ENCODE assay signal across 1 cellular context in the genomic region with DNA sequence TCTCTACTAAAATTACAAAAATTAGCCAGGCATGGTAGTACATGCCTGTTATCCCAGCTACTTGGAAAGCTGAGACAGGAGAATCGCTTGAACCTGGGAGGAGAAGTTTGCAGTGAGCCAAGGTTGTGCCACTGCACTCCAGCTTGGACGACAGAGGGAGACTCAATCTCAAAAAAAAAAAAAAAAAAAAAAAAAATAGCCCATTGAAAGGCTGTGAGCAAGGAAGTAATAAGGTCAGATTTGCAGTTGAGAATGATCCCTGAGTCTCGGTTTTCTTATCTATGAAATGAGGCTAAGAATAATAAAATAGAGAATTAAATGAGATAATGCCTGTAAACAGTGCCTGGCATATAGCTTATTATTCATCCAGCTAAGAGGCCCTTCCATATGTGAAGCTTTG.
TF ChIP-seq lines count a peak whose summit lies in the region.

No MANE protein-coding gene starts in this region.

TF ChIP-seq in HCT116, 20 proteins besides CTCF, POLR2A, EP300 and RAD21 (continued from another document):
- TF ChIP-seq, protein P1, sequence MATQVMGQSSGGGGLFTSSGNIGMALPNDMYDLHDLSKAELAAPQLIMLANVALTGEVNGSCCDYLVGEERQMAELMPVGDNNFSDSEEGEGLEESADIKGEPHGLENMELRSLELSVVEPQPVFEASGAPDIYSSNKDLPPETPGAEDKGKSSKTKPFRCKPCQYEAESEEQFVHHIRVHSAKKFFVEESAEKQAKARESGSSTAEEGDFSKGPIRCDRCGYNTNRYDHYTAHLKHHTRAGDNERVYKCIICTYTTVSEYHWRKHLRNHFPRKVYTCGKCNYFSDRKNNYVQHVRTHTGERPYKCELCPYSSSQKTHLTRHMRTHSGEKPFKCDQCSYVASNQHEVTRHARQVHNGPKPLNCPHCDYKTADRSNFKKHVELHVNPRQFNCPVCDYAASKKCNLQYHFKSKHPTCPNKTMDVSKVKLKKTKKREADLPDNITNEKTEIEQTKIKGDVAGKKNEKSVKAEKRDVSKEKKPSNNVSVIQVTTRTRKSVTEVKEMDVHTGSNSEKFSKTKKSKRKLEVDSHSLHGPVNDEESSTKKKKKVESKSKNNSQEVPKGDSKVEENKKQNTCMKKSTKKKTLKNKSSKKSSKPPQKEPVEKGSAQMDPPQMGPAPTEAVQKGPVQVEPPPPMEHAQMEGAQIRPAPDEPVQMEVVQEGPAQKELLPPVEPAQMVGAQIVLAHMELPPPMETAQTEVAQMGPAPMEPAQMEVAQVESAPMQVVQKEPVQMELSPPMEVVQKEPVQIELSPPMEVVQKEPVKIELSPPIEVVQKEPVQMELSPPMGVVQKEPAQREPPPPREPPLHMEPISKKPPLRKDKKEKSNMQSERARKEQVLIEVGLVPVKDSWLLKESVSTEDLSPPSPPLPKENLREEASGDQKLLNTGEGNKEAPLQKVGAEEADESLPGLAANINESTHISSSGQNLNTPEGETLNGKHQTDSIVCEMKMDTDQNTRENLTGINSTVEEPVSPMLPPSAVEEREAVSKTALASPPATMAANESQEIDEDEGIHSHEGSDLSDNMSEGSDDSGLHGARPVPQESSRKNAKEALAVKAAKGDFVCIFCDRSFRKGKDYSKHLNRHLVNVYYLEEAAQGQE (IDR thresholded peaks at IDR 0.05; ENCODE audit: low read depth): no peak
- TF ChIP-seq, protein P2, sequence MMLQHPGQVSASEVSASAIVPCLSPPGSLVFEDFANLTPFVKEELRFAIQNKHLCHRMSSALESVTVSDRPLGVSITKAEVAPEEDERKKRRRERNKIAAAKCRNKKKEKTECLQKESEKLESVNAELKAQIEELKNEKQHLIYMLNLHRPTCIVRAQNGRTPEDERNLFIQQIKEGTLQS (IDR thresholded peaks at IDR 0.05): no peak
- TF ChIP-seq POLR2AphosphoS5 (IDR thresholded peaks at IDR 0.05; ENCODE audit: low read depth, low read length) (no peak), ZNF274 (IDR thresholded peaks at IDR 0.05; ENCODE audit: low read depth, low read length) (no peak), EZH2 (IDR thresholded peaks at IDR 0.05) (no peak), FOSL1 (IDR thresholded peaks at IDR 0.05; ENCODE audit: low read depth) (no peak), YY1 (IDR thresholded peaks at IDR 0.05; ENCODE audit: extremely low read depth, insufficient replicate concordance, low read depth, low read length) (no peak), SRF (IDR thresholded peaks at IDR 0.05; ENCODE audit: low read depth) (no peak), ELF1 (IDR thresholded peaks at IDR 0.05; ENCODE audit: borderline replicate concordance, low read depth) (no peak), EZH2phosphoT487 (IDR thresholded peaks at IDR 0.05; ENCODE audit: borderline replicate concordance) (no peak)
- TF ChIP-seq, protein P3, sequence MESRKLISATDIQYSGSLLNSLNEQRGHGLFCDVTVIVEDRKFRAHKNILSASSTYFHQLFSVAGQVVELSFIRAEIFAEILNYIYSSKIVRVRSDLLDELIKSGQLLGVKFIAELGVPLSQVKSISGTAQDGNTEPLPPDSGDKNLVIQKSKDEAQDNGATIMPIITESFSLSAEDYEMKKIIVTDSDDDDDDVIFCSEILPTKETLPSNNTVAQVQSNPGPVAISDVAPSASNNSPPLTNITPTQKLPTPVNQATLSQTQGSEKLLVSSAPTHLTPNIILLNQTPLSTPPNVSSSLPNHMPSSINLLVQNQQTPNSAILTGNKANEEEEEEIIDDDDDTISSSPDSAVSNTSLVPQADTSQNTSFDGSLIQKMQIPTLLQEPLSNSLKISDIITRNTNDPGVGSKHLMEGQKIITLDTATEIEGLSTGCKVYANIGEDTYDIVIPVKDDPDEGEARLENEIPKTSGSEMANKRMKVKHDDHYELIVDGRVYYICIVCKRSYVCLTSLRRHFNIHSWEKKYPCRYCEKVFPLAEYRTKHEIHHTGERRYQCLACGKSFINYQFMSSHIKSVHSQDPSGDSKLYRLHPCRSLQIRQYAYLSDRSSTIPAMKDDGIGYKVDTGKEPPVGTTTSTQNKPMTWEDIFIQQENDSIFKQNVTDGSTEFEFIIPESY (IDR thresholded peaks at IDR 0.05; ENCODE audit: extremely low read depth, insufficient replicate concordance, low read length): no peak
